In genomic region chr11:6531267-6531752, GRCh38 we compare ENCODE assay signal across 2 cellular contexts.
TF ChIP-seq lines count a peak whose summit lies in the region.

No MANE protein-coding gene starts in this region.

TF ChIP-seq in PFSK-1, 5 proteins besides CTCF, POLR2A, EP300 and RAD21:
- no peak for TF ChIP-seq SIN3A (IDR thresholded peaks at IDR 0.05; ENCODE audit: borderline replicate concordance, insufficient read depth, low read length)
- TF ChIP-seq FOXP2 (optimal IDR thresholded peaks at IDR 0.05; ENCODE audit: borderline replicate concordance, extremely low read depth, extremely low read length, insufficient read depth), result peak; percentile 96

TF ChIP-seq in H1, 55 proteins besides CTCF, POLR2A, EP300 and RAD21:
- TF ChIP-seq MAFK (IDR thresholded peaks at IDR 0.05; ENCODE audit: low read depth, low read length) (0 out of 2 replicates have a peak, but pooled peaks have one; percentile 15), CEBPB (IDR thresholded peaks at IDR 0.05; ENCODE audit: low read depth, low read length) (no peak), SP4 (IDR thresholded peaks at IDR 0.05; ENCODE audit: low read length) (no peak), SUZ12 (IDR thresholded peaks at IDR 0.05; ENCODE audit: low read length) (no peak), NANOG (IDR thresholded peaks at IDR 0.05; ENCODE audit: insufficient read depth, low read depth, low read length, poor library complexity, severe bottlenecking) (no peak), BCL11A (IDR thresholded peaks at IDR 0.05; ENCODE audit: low read depth in 2 of 2, low read length in 2 of 2) (no peak), USF2 (IDR thresholded peaks at IDR 0.05; ENCODE audit: low read length) (no peak), CBX8 (IDR thresholded peaks at IDR 0.05; ENCODE audit: borderline replicate concordance, low read depth, low read length) (no peak), TEAD4 (IDR thresholded peaks at IDR 0.05; ENCODE audit: low read depth, low read length) (peak; percentile 61), RXRA (IDR thresholded peaks at IDR 0.05; ENCODE audit: insufficient read depth, low read depth, low read length) (no peak), RBBP5 (IDR thresholded peaks at IDR 0.05; ENCODE audit: borderline replicate concordance, low read depth, low read length) (no peak), FOSL1 (IDR thresholded peaks at IDR 0.05; ENCODE audit: insufficient read depth, low read depth, low read length) (no peak)
